6 cellular contexts compared by ENCODE assay signal in the genomic region with DNA sequence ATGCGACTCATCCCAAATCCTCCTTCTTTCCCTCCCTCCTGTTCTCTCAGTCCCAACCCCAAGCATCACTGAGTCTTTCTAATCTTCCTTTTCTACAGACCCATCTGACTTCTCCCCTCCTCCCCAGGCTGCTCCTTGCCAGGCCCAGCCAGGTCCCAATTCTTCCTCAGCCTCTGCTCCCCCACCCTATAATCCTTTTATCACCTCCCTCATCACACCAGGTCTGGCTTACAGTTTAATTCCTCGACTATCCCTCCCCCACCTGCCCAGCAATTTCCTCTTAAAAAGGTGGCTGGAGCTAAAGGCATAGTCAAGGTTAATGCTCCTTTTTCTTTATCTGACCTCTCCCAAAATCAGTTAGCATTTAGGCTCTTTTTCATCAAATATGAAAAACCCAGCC.
DNase-seq lines count a peak whose midpoint lies in the region; TF ChIP-seq lines count a peak whose summit lies in the region.
"Not testable (repeated sequence)": the region's sequence is repeated elsewhere in the genome, so short reads cannot be mapped to it uniquely, and the experiment has no call there.

No MANE protein-coding gene starts in this region.

- H2BK5ac ChIP-seq in mesendoderm (ENCODE audit: low read length), result not testable (repeated sequence)

- H3K27ac Mint-ChIP-seq in endodermal cell, result peak overlapping the region; percentile 2
- H3K27ac Mint-ChIP-seq in nephron, result peak overlapping the region in 2 of 3 experiments; percentile 11 to 81

- H3K4ac ChIP-seq in mesendoderm (ENCODE audit: low read depth, low read length), result not testable (repeated sequence)

- not testable (repeated sequence) for H3K36me3 ChIP-seq in WERI-Rb-1; endodermal cell (ENCODE audit: control insufficient read depth, insufficient read depth, low read length); mesendoderm (ENCODE audit: control insufficient read depth, insufficient read depth, low read length)

- H3K9me3 Mint-ChIP-seq in endodermal cell, result peaks cover 13% of the 10 kb centered on the region
- H3K9me3 Mint-ChIP-seq in nephron, result not testable (repeated sequence)

- not testable (repeated sequence) for H3K4me1 ChIP-seq in endodermal cell (ENCODE audit: control insufficient read depth, insufficient read depth, low read length); mesendoderm (ENCODE audit: control insufficient read depth, low read depth, low read length)

- H3K27ac ChIP-seq in WERI-Rb-1; endodermal cell (ENCODE audit: low read depth, low read length); mesendoderm (ENCODE audit: low read depth, low read length): not testable (repeated sequence)

- not testable (repeated sequence) for H2BK120ac ChIP-seq in mesendoderm (ENCODE audit: low read depth, low read length)

- not testable (repeated sequence) for H3K4me2 ChIP-seq in mesendoderm (ENCODE audit: low read length)

- H3K36me3 Mint-ChIP-seq in endodermal cell (ENCODE audit: low read depth) (peaks cover 21% of the 10 kb centered on the region), nephron (ENCODE audit: low read depth) (peaks cover 18% of the 10 kb centered on the region)

- not testable (repeated sequence) for H2BK15ac ChIP-seq in mesendoderm (replicated peaks; ENCODE audit: low read depth)

- H3K4me1 Mint-ChIP-seq in endodermal cell, result peaks cover 28% of the 10 kb centered on the region
- not testable (repeated sequence) for H3K4me1 Mint-ChIP-seq in nephron

- 50 to 53% methylated on average over 2 of the region's 2 CpGs for WGBS in endodermal cell (ENCODE audit: insufficient coverage in 1 of 2, insufficient read length in 1 of 2), 2 experiments
- WGBS in mesendoderm (ENCODE audit: extremely low coverage, insufficient coverage, low lambda C conversion rate), result no CpG with 5 or more reads among the region's 2 CpGs

- not testable (repeated sequence) for H3K79me2 ChIP-seq in mesendoderm (ENCODE audit: control insufficient read depth, insufficient read depth, low read length)

- not testable (repeated sequence) for H3K4me3 ChIP-seq in WERI-Rb-1 (ENCODE audit: low read depth, low read length); endodermal cell (ENCODE audit: low read length); mesendoderm (ENCODE audit: low read length)

- H4K5ac ChIP-seq in mesendoderm (ENCODE audit: low read length), result not testable (repeated sequence)

- H3K4me3 Mint-ChIP-seq in endodermal cell, nephron: not testable (repeated sequence)

- DNase-seq in NCI-H82 (lab: John Stamatoyannopoulos, UW), result peak; percentile 89
- DNase-seq in NCI-H82 treated with DMSO at 0.1 percent for 48 hours (lab: John Stamatoyannopoulos, UW; ENCODE audit: unreplicated experiment), result peak; percentile 66
- DNase-seq in WERI-Rb-1, result peak; percentile 89
- DNase-seq in endodermal cell, result peak; percentile 56
- DNase-seq in mesendoderm, result peak; percentile 75

- not testable (repeated sequence) for H3K56ac ChIP-seq in mesendoderm (ENCODE audit: low read length)

- not testable (repeated sequence) for H3K27me3 Mint-ChIP-seq in endodermal cell (ENCODE audit: insufficient read depth); nephron (ENCODE audit: low read depth)

- H3K23ac ChIP-seq in mesendoderm (ENCODE audit: low read length), result not testable (repeated sequence)

- H3K79me1 ChIP-seq in mesendoderm (ENCODE audit: low read length), result not testable (repeated sequence)

- TF ChIP-seq CTCF in WERI-Rb-1 (IDR thresholded peaks at IDR 0.05; ENCODE audit: low read depth, low read length); endodermal cell (conservative IDR thresholded peaks at IDR 0.05); nephron (IDR thresholded peaks at IDR 0.05; ENCODE audit: unreplicated experiment in 3 of 3): not testable (repeated sequence)

- H4K8ac ChIP-seq in mesendoderm (ENCODE audit: low read depth, low read length), result not testable (repeated sequence)

- not testable (repeated sequence) for H3K9ac ChIP-seq in endodermal cell (ENCODE audit: extremely low read depth, low read length, poor library complexity, severe bottlenecking); mesendoderm (ENCODE audit: low read length)

- not testable (repeated sequence) for H3K27me3 ChIP-seq in WERI-Rb-1 (ENCODE audit: insufficient read depth, low read depth, severe bottlenecking); endodermal cell (ENCODE audit: control insufficient read depth, insufficient read depth, low read length, poor library complexity, severe bottlenecking); mesendoderm (ENCODE audit: insufficient read depth, low read length, poor library complexity)

- not testable (repeated sequence) for H3K18ac ChIP-seq in mesendoderm (ENCODE audit: low read length)

- H2AK5ac ChIP-seq in mesendoderm (ENCODE audit: low read length), result not testable (repeated sequence)

- not testable (repeated sequence) for H3K9me3 ChIP-seq in WERI-Rb-1 (ENCODE audit: severe bottlenecking)
- H3K9me3 ChIP-seq in endodermal cell (ENCODE audit: control insufficient read depth, low read length), result peaks cover 19% of the 10 kb centered on the region
